20 cellular contexts compared by ENCODE assay signal in genomic region chr4:77880784-77881183, GRCh38. TPM values are rescaled to one million over a fixed set of nuclear protein-coding genes. Genes with fewer than 3 reads are reported as not detected.
A peak's percentile ranks its signal among the peaks of the same experiment; 100 is the strongest.
DNase-seq lines count a peak whose midpoint lies in the region; ATAC-seq and TF ChIP-seq lines count a peak whose summit lies in the region.
"Had no signal": no experiment of that assay in that cellular context is flagged by ENCODE, and none has a peak within 500 bp of the region (broad histone marks: within the 10 kb centered on the region; RNA-seq: fewer than 3 reads in every experiment).

No MANE protein-coding gene starts in this region.

- ATAC-seq in GM18502 (IDR thresholded peaks at IDR 0.05; ENCODE audit: poor library complexity, unreplicated experiment) = peak; percentile 56
- peak; percentile 64 for ATAC-seq in GM19372 (IDR thresholded peaks at IDR 0.05; ENCODE audit: low read depth, unreplicated experiment)
- ATAC-seq: gastroesophageal sphincter; HCT116; naive thymus-derived CD8-positive, alpha-beta T cell had no signal

- H3K27ac ChIP-seq in hepatocyte = peak overlapping the region; percentile 50
- H3K27ac ChIP-seq: gastroesophageal sphincter, sigmoid colon, SK-N-MC had no signal

- no peaks in the 10 kb centered on the region for H3K9me2 ChIP-seq in hepatocyte (replicated peaks; ENCODE audit: insufficient read depth)

- no peak overlapping the region for H3K4me2 ChIP-seq in hepatocyte

- no peaks in the 10 kb centered on the region for H3K9me3 ChIP-seq in hepatocyte (ENCODE audit: low read depth)
- H3K9me3 ChIP-seq: gastroesophageal sphincter, sigmoid colon had no signal

- no peaks in the 10 kb centered on the region for H4K20me1 ChIP-seq in hepatocyte (ENCODE audit: insufficient read depth, poor library complexity, severe bottlenecking)

- H3K4me1 ChIP-seq in hepatocyte (ENCODE audit: insufficient read depth) = peaks cover 4% of the 10 kb centered on the region
- H3K4me1 ChIP-seq: gastroesophageal sphincter, sigmoid colon had no signal

- no peaks in the 10 kb centered on the region for H3K36me3 ChIP-seq in hepatocyte (replicated peaks; ENCODE audit: insufficient read depth, low read depth)

- H3K27me3 ChIP-seq in hepatocyte = no peaks in the 10 kb centered on the region
- H3K27me3 ChIP-seq: gastroesophageal sphincter, sigmoid colon had no signal

- H3K79me2 ChIP-seq in hepatocyte = peaks cover 47% of the 10 kb centered on the region

- no peak for TF ChIP-seq CTCF in hepatocyte (IDR thresholded peaks at IDR 0.05; ENCODE audit: poor library complexity)

- H2AFZ ChIP-seq in hepatocyte = no peak overlapping the region

- peak; percentile 8 for DNase-seq in NCI-H69 (lab: John Stamatoyannopoulos, UW)
- DNase-seq in hepatocyte (ENCODE audit: low spot score) = no peak
- DNase-seq in SIG-M5 (lab: John Stamatoyannopoulos, UW) = no peak
- DNase-seq in stimulated activated CD4-positive, alpha-beta T cell treated with anti-CD3 and anti-CD28 coated beads, Interleukin-4, amount 100 ng/mL, for 24 hours = no peak
- DNase-seq in HT-29 (ENCODE audit: low spot score) = no peak
- DNase-seq: activated CD4-positive, CD25-positive, alpha-beta regulatory T cell; activated CD8-positive, alpha-beta memory T cell treated with anti-CD3 and anti-CD28 coated beads for 24 hours; activated naive CD4-positive, alpha-beta T cell treated with anti-CD3 and anti-CD28 coated beads, Interleukin-2, amount 50 U/mL, for 16 hours; anterior cingulate cortex; erythroblast; mesenchymal stem cell; naive thymus-derived CD8-positive, alpha-beta T cell; NCI-H187; NCI-H446 treated with DMSO at 0.1 percent for 48 hours; sigmoid colon had no signal

- no peak overlapping the region for H3K4me3 ChIP-seq in hepatocyte
- H3K4me3 ChIP-seq: gastroesophageal sphincter, sigmoid colon, SK-N-MC had no signal

RNA-seq across cellular contexts. Expression of gene MRPL1, which starts 18.2 kb away (rescaled TPM):
- 27.2 and 32.3 TPM in 2 replicates for total RNA-seq in hepatocyte
- 19.6 and 22.5 TPM in 2 replicates for polyA plus RNA-seq in hepatocyte
- 14.2 and 19.9 TPM in 2 replicates for total RNA-seq in HT-29 (2014; rRNA removed; shearing (Covaris generic))
